ENCODE assay signal across 9 cellular contexts in genomic region chr20:50304883-50305635, GRCh38.
DNase-seq lines count a peak whose midpoint lies in the region; ATAC-seq and TF ChIP-seq lines count a peak whose summit lies in the region.
"Had no signal": no experiment of that assay in that cellular context is flagged by ENCODE, and none has a peak within 500 bp of the region (broad histone marks: within the 10 kb centered on the region; RNA-seq: fewer than 3 reads in every experiment).

No MANE protein-coding gene starts in this region.

- H3K14ac ChIP-seq in trophoblast cell (ENCODE audit: low read length), result no peak overlapping the region

- no peak overlapping the region for H3K23ac ChIP-seq in trophoblast cell (ENCODE audit: low read length)

- H4K8ac ChIP-seq in trophoblast cell (ENCODE audit: low read depth, low read length), result no peak overlapping the region

- no peak overlapping the region for H2BK120ac ChIP-seq in trophoblast cell (ENCODE audit: insufficient read depth, low read length, poor library complexity)

- intact Hi-C loops in heart left ventricle (cut with DNase I), result loop anchor here in 8 of 10 donors (2.0 to 10.0 kb wide), 7 partner anchors 18 to 157 kb away; partner anchors contain the start of gene CEBPB (in 7 of the 8)

- peak; percentile 91 for DNase-seq in AG09319 (ENCODE audit: extremely low read depth, low read depth)
- DNase-seq in amniotic stem cell (lab: John Stamatoyannopoulos, UW), result peak; percentile 60
- peak; percentile 84 to 96 (median 92) for DNase-seq in heart left ventricle
- peak; percentile 56 to 75 for DNase-seq in trophoblast cell
- no peak for DNase-seq in central memory CD4-positive, alpha-beta T cell
- DNase-seq in cortex of kidney (lab: John Stamatoyannopoulos, UW), result no peak
- no peak for DNase-seq in NCI-H146 treated with DMSO at 0.1 percent for 48 hours (lab: John Stamatoyannopoulos, UW; ENCODE audit: unreplicated experiment)
- DNase-seq: CD4-positive, alpha-beta T cell had no signal

- no peak overlapping the region for H4K12ac ChIP-seq in trophoblast cell (ENCODE audit: low read depth, low read length)

- no peak overlapping the region for H2BK5ac ChIP-seq in trophoblast cell (ENCODE audit: low read depth, low read length, poor library complexity)

- peaks cover 3% of the 10 kb centered on the region for H3K79me1 ChIP-seq in trophoblast cell (ENCODE audit: low read length)

- no peak overlapping the region for H2AFZ ChIP-seq in trophoblast cell (ENCODE audit: insufficient read depth, low read length, poor library complexity)

- no peak overlapping the region for H3K4ac ChIP-seq in trophoblast cell (ENCODE audit: low read depth, low read length)

- H3K9me3 ChIP-seq in heart left ventricle, result no peaks in the 10 kb centered on the region
- H3K9me3 ChIP-seq in trophoblast cell (ENCODE audit: insufficient read depth, low read depth, low read length), result no peaks in the 10 kb centered on the region

- H2BK12ac ChIP-seq in trophoblast cell (ENCODE audit: low read length), result peak overlapping the region; percentile 21

- no peak overlapping the region for H3K9ac ChIP-seq in trophoblast cell (ENCODE audit: low read length)

- H3K27ac ChIP-seq in heart left ventricle, result peak overlapping the region; percentile 71 to 96 (median 92)
- no peak overlapping the region for H3K27ac ChIP-seq in trophoblast cell (ENCODE audit: low read depth, low read length)

- no peak overlapping the region for H3K18ac ChIP-seq in trophoblast cell (ENCODE audit: low read length)

- H2AK5ac ChIP-seq in trophoblast cell (ENCODE audit: low read length), result no peak overlapping the region

- peak overlapping the region; percentile 13 for H4K91ac ChIP-seq in trophoblast cell (ENCODE audit: low read depth, low read length)

- H3K27me3 ChIP-seq in heart left ventricle (no peaks in the 10 kb centered on the region), trophoblast cell (ENCODE audit: insufficient read depth, low read length) (no peaks in the 10 kb centered on the region)

- no peak overlapping the region for H3K4me2 ChIP-seq in trophoblast cell (ENCODE audit: low read length)

- H3K4me3 ChIP-seq in heart left ventricle, result no peak overlapping the region
- H3K4me3 ChIP-seq in trophoblast cell (ENCODE audit: low read depth, low read length), result no peak overlapping the region

- no peak for TF ChIP-seq POLR2A in heart left ventricle (IDR thresholded peaks at IDR 0.05)

- H3K79me2 ChIP-seq in trophoblast cell (ENCODE audit: control insufficient read depth, insufficient read depth, low read length, poor library complexity), result no peaks in the 10 kb centered on the region

- WGBS in heart left ventricle, 4 donors, result 48 to 70% (median 65%) methylated on average over 14 of the region's 14 CpGs
- WGBS in trophoblast cell (ENCODE audit: extremely low coverage, insufficient coverage, insufficient read length), result no CpG with 5 or more reads among the region's 14 CpGs

- H3K4me1 ChIP-seq in heart left ventricle, result peaks cover 0 to 84% (median 41%) of the 10 kb centered on the region in 12 donors
- H3K4me1 ChIP-seq in trophoblast cell (ENCODE audit: control insufficient read depth in 1 of 2, insufficient read depth in 2 of 2, low read length in 2 of 2), result peaks cover 11 to 20% of the 10 kb centered on the region in 2 experiments

- ATAC-seq in heart left ventricle, result peak; percentile 73 to 82 (median 78)
- no peak for ATAC-seq in HG03139 (IDR thresholded peaks at IDR 0.05; ENCODE audit: unreplicated experiment)

- TF ChIP-seq CTCF in AG09319 (IDR thresholded peaks at IDR 0.05; ENCODE audit: low read depth, low read length), result no peak
- no peak for TF ChIP-seq CTCF in heart left ventricle (IDR thresholded peaks at IDR 0.05)

- H3K36me3 ChIP-seq in heart left ventricle (no peaks in the 10 kb centered on the region), trophoblast cell (ENCODE audit: control insufficient read depth in 1 of 2, insufficient read depth in 2 of 2, low read length in 2 of 2) (no peaks in the 10 kb centered on the region)

Comparison
In these comparisons a context has a peak if more than half of its experiments do, and no peak if none do; other contexts are left out.
1. DNase-seq: peak in AG09319 (single experiment), amniotic stem cell (single experiment), heart left ventricle (5 of 5) and trophoblast cell (2 of 2); none in central memory CD4-positive, alpha-beta T cell (single experiment), cortex of kidney (single experiment) and NCI-H146 treated with DMSO at 0.1 percent for 48 hours (single experiment).